2 cellular contexts compared by ENCODE assay signal in genomic region chr7:29207469-29207868, GRCh38.
TF ChIP-seq lines count a peak whose summit lies in the region.

No MANE protein-coding gene starts in this region.

TF ChIP-seq in endothelial cell of umbilical vein, 7 proteins besides CTCF, POLR2A, EP300 and RAD21:
- TF ChIP-seq JUN (IDR thresholded peaks at IDR 0.05; ENCODE audit: borderline replicate concordance, insufficient read depth, insufficient read length, low read depth) (peak; percentile 53), FOS (IDR thresholded peaks at IDR 0.05; ENCODE audit: borderline replicate concordance, insufficient read depth, low read length) (peak; percentile 72), EZH2 (IDR thresholded peaks at IDR 0.05; ENCODE audit: borderline replicate concordance, low read depth, low read length, severe bottlenecking) (no peak)
TF ChIP-seq in endothelial cell of umbilical vein: peak in this region for 2.

TF ChIP-seq in GM23338, 12 proteins besides CTCF, POLR2A, EP300 and RAD21:
- TF ChIP-seq STAT1 (IDR thresholded peaks at IDR 0.05; ENCODE audit: unreplicated experiment): no peak
- TF ChIP-seq ETS1 (IDR thresholded peaks at IDR 0.05): no peak
- TF ChIP-seq CREB1 (CRISPR knock-in tag; IDR thresholded peaks at IDR 0.05; ENCODE audit: low read depth): no peak
- TF ChIP-seq ZNF462 (CRISPR knock-in tag; IDR thresholded peaks at IDR 0.05): no peak
- TF ChIP-seq NANOG (IDR thresholded peaks at IDR 0.05; ENCODE audit: borderline replicate concordance): no peak
- TF ChIP-seq REST (IDR thresholded peaks at IDR 0.05; ENCODE audit: unreplicated experiment): no peak
TF ChIP-seq in GM23338: peak in this region for 0.
